1 cellular context compared by ENCODE assay signal in the genomic region with DNA sequence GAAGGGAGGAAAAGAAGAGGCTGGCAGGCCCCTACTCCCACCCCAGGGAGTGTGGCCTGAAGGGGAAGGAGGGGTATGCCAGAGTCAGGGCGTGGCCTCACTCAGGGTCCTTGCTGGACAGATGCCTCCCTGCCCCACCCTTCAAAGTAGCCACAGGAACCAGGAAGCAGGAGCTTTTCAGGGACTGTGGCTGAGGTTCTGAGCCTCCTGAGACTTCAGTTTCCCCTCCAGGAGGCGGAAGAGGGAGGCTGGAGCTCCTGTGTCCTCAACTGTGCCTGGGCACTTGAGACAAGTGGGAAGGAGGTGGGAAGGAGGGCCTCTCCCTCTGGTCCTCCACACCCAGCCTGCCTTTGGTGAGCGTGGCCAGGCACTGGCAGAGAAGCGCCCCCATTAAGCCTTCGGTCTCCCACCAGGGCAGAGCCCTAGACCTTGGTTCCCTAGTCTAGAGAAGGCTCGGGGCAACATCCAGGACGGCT.
TF ChIP-seq lines count a peak whose summit lies in the region.

No MANE protein-coding gene starts in this region.

TF ChIP-seq in IMR-90, 13 proteins besides CTCF, POLR2A, EP300 and RAD21:
- no peak for TF ChIP-seq SMC3 (IDR thresholded peaks at IDR 0.05; ENCODE audit: low read depth, low read length)
- TF ChIP-seq, protein P1, sequence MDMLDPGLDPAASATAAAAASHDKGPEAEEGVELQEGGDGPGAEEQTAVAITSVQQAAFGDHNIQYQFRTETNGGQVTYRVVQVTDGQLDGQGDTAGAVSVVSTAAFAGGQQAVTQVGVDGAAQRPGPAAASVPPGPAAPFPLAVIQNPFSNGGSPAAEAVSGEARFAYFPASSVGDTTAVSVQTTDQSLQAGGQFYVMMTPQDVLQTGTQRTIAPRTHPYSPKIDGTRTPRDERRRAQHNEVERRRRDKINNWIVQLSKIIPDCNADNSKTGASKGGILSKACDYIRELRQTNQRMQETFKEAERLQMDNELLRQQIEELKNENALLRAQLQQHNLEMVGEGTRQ (IDR thresholded peaks at IDR 0.05; ENCODE audit: low read depth, low read length) = no peak
- TF ChIP-seq CHD1 (IDR thresholded peaks at IDR 0.05; ENCODE audit: low read depth, low read length) = no peak
- TF ChIP-seq RFX5 (IDR thresholded peaks at IDR 0.05; ENCODE audit: low read depth, low read length) = no peak
- TF ChIP-seq, protein P2, sequence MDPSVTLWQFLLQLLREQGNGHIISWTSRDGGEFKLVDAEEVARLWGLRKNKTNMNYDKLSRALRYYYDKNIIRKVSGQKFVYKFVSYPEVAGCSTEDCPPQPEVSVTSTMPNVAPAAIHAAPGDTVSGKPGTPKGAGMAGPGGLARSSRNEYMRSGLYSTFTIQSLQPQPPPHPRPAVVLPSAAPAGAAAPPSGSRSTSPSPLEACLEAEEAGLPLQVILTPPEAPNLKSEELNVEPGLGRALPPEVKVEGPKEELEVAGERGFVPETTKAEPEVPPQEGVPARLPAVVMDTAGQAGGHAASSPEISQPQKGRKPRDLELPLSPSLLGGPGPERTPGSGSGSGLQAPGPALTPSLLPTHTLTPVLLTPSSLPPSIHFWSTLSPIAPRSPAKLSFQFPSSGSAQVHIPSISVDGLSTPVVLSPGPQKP (IDR thresholded peaks at IDR 0.05; ENCODE audit: borderline replicate concordance, low read depth, low read length) = no peak
- no peak for TF ChIP-seq MAFK (IDR thresholded peaks at IDR 0.05; ENCODE audit: low read depth, low read length)
- no peak for TF ChIP-seq CEBPB (IDR thresholded peaks at IDR 0.05; ENCODE audit: low read depth, low read length)
- no peak for TF ChIP-seq NFE2L2 (IDR thresholded peaks at IDR 0.05; ENCODE audit: low read depth, low read length)
- no peak for TF ChIP-seq MXI1 (IDR thresholded peaks at IDR 0.05; ENCODE audit: borderline replicate concordance, low read depth, low read length)
- no peak for TF ChIP-seq MAZ (IDR thresholded peaks at IDR 0.05; ENCODE audit: borderline replicate concordance, low read depth, low read length)
